In the genomic region with DNA sequence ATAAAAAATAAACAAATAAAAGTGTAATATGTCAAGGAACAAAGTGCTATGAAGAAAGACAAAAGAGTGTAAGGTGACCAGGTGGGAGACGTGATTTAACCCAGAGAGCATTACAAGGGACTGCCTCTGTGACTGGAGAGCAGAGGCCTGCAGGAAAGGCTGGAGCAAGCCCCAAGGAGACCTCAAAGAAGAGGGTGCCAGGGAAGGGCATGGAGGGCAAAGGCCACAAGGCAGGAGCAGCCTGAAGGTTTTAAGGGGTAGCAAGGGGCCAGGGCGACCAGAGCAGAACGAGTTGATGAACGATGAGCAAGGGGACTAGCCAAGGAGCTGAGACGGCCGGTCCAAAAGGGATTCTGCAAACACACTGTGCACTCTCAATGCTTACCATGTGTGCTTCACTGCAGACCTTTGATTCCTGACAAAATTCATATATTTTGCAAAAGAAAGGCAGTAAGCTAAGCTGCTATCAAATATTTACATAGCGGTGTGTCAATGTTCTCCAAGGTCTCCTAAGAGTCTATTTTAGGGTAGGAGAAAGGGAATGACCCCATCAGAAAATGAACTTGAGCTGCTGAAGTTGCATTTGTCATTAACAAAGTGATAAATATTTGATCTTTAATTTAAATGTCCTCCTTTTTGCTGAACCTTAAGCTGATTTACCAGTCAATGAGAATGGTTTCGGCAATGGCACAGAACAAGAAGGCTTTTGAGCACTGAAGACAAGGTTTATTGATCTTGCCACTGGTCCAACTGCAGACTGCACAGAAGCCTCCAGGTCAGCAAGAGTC, we compare ENCODE assay signal across 1 cellular context.
TF ChIP-seq lines count a peak whose summit lies in the region.

No MANE protein-coding gene starts in this region.

TF ChIP-seq in HepG2, 621 proteins besides CTCF, POLR2A, EP300 and RAD21 (continued from another document and continues in another):
- TF ChIP-seq, protein P1, sequence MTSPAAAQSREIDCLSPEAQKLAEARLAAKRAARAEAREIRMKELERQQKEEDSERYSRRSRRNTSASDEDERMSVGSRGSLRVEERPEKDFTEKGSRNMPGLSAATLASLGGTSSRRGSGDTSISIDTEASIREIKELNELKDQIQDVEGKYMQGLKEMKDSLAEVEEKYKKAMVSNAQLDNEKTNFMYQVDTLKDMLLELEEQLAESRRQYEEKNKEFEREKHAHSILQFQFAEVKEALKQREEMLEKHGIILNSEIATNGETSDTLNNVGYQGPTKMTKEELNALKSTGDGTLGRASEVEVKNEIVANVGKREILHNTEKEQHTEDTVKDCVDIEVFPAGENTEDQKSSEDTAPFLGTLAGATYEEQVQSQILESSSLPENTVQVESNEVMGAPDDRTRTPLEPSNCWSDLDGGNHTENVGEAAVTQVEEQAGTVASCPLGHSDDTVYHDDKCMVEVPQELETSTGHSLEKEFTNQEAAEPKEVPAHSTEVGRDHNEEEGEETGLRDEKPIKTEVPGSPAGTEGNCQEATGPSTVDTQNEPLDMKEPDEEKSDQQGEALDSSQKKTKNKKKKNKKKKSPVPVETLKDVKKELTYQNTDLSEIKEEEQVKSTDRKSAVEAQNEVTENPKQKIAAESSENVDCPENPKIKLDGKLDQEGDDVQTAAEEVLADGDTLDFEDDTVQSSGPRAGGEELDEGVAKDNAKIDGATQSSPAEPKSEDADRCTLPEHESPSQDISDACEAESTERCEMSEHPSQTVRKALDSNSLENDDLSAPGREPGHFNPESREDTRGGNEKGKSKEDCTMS (CRISPR knock-in tag; conservative IDR thresholded peaks at IDR 0.05), result no peak
- TF ChIP-seq RERE (CRISPR knock-in tag; IDR thresholded peaks at IDR 0.05; ENCODE audit: low read depth), result peak; percentile 74
- no peak for TF ChIP-seq CREBL2 (CRISPR knock-in tag; IDR thresholded peaks at IDR 0.05; ENCODE audit: borderline replicate concordance)
- no peak for TF ChIP-seq ZNF136 (CRISPR knock-in tag; IDR thresholded peaks at IDR 0.05; ENCODE audit: low read depth)
- no peak for TF ChIP-seq ZNF781 (CRISPR knock-in tag; IDR thresholded peaks at IDR 0.05; ENCODE audit: borderline replicate concordance, not compliant biosample characterization)
- TF ChIP-seq ZNF737 (CRISPR knock-in tag; IDR thresholded peaks at IDR 0.05; ENCODE audit: borderline replicate concordance), result no peak
- no peak for TF ChIP-seq TCF7L2 (IDR thresholded peaks at IDR 0.05; ENCODE audit: low read depth, low read length)
- no peak for TF ChIP-seq HMGA1 (CRISPR knock-in tag; conservative IDR thresholded peaks at IDR 0.05)
- TF ChIP-seq ZNF775 (CRISPR knock-in tag; IDR thresholded peaks at IDR 0.05; ENCODE audit: borderline replicate concordance), result no peak
- TF ChIP-seq ZHX1 (CRISPR knock-in tag; IDR thresholded peaks at IDR 0.05; ENCODE audit: low read depth), result no peak
- no peak for TF ChIP-seq ZNF333 (CRISPR knock-in tag; IDR thresholded peaks at IDR 0.05; ENCODE audit: borderline replicate concordance)
- no peak for TF ChIP-seq ZNF816 (CRISPR knock-in tag; IDR thresholded peaks at IDR 0.05; ENCODE audit: borderline replicate concordance)
- peak; percentile 24; the same call in 1 of the 2 replicates for TF ChIP-seq FOSL2 (CRISPR knock-in tag; IDR thresholded peaks at IDR 0.05)
- TF ChIP-seq ZNF768 (CRISPR knock-in tag; IDR thresholded peaks at IDR 0.05), result no peak
- no peak for TF ChIP-seq ZFP41 (CRISPR knock-in tag; IDR thresholded peaks at IDR 0.05; ENCODE audit: borderline replicate concordance)
- TF ChIP-seq NPAS2 (CRISPR knock-in tag; IDR thresholded peaks at IDR 0.05; ENCODE audit: borderline replicate concordance), result no peak
- no peak for TF ChIP-seq ZNF207 (IDR thresholded peaks at IDR 0.05; ENCODE audit: borderline replicate concordance)
- no peak for TF ChIP-seq PRDM15 (CRISPR knock-in tag; IDR thresholded peaks at IDR 0.05)
- TF ChIP-seq, protein P2, sequence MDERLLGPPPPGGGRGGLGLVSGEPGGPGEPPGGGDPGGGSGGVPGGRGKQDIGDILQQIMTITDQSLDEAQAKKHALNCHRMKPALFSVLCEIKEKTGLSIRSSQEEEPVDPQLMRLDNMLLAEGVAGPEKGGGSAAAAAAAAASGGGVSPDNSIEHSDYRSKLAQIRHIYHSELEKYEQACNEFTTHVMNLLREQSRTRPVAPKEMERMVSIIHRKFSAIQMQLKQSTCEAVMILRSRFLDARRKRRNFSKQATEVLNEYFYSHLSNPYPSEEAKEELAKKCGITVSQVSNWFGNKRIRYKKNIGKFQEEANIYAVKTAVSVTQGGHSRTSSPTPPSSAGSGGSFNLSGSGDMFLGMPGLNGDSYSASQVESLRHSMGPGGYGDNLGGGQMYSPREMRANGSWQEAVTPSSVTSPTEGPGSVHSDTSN (CRISPR knock-in tag; IDR thresholded peaks at IDR 0.05), result no peak
- TF ChIP-seq, protein P3, sequence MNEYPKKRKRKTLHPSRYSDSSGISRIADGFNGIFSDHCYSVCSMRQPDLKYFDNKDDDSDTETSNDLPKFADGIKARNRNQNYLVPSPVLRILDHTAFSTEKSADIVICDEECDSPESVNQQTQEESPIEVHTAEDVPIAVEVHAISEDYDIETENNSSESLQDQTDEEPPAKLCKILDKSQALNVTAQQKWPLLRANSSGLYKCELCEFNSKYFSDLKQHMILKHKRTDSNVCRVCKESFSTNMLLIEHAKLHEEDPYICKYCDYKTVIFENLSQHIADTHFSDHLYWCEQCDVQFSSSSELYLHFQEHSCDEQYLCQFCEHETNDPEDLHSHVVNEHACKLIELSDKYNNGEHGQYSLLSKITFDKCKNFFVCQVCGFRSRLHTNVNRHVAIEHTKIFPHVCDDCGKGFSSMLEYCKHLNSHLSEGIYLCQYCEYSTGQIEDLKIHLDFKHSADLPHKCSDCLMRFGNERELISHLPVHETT (CRISPR knock-in tag; conservative IDR thresholded peaks at IDR 0.05), result no peak
- no peak for TF ChIP-seq CHD4 (IDR thresholded peaks at IDR 0.05; ENCODE audit: borderline replicate concordance, low read length)
- TF ChIP-seq MED1 (CRISPR knock-in tag; IDR thresholded peaks at IDR 0.05), result no peak
- no peak for TF ChIP-seq ZNF281 (CRISPR knock-in tag; IDR thresholded peaks at IDR 0.05; ENCODE audit: borderline replicate concordance)
- no peak for TF ChIP-seq SIX1 (CRISPR knock-in tag; IDR thresholded peaks at IDR 0.05; ENCODE audit: borderline replicate concordance)
- TF ChIP-seq, protein P4, sequence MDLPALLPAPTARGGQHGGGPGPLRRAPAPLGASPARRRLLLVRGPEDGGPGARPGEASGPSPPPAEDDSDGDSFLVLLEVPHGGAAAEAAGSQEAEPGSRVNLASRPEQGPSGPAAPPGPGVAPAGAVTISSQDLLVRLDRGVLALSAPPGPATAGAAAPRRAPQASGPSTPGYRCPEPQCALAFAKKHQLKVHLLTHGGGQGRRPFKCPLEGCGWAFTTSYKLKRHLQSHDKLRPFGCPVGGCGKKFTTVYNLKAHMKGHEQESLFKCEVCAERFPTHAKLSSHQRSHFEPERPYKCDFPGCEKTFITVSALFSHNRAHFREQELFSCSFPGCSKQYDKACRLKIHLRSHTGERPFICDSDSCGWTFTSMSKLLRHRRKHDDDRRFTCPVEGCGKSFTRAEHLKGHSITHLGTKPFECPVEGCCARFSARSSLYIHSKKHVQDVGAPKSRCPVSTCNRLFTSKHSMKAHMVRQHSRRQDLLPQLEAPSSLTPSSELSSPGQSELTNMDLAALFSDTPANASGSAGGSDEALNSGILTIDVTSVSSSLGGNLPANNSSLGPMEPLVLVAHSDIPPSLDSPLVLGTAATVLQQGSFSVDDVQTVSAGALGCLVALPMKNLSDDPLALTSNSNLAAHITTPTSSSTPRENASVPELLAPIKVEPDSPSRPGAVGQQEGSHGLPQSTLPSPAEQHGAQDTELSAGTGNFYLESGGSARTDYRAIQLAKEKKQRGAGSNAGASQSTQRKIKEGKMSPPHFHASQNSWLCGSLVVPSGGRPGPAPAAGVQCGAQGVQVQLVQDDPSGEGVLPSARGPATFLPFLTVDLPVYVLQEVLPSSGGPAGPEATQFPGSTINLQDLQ (CRISPR knock-in tag; IDR thresholded peaks at IDR 0.05), result no peak
